1 cellular context compared by ENCODE assay signal in the genomic region with DNA sequence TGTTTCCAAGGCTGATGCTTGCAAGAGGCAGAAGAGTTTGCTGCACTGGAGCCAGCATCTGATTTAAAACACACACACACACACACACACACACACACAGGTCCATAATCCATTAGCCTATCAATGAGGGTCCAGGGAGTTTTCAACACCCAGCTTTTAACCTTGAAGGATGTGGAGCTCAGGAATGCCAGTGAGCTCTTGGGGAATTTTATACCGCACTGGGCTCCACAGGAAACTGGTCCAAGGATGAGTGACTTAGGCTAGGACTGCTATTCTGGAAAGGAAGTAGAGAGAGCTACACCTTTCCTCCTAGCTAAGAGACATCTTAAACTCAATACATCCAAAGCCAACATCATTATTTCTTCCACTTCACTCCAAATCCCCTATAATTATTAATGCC.
TF ChIP-seq lines count a peak whose summit lies in the region.

No MANE protein-coding gene starts in this region.

TF ChIP-seq in GM23338, 12 proteins besides CTCF, POLR2A, EP300 and RAD21 (continued from another document):
- no peak for TF ChIP-seq ZNF462 (CRISPR knock-in tag; IDR thresholded peaks at IDR 0.05)
- TF ChIP-seq EZH2 (IDR thresholded peaks at IDR 0.05; ENCODE audit: low read depth, unreplicated experiment), result no peak
- TF ChIP-seq CREB1 (CRISPR knock-in tag; IDR thresholded peaks at IDR 0.05; ENCODE audit: low read depth), result no peak
- no peak for TF ChIP-seq ZNF331 (CRISPR knock-in tag; IDR thresholded peaks at IDR 0.05; ENCODE audit: low read depth)
- TF ChIP-seq ZNF114 (CRISPR knock-in tag; IDR thresholded peaks at IDR 0.05), result no peak
- TF ChIP-seq NANOG (IDR thresholded peaks at IDR 0.05; ENCODE audit: borderline replicate concordance), result no peak
- no peak for TF ChIP-seq STAT1 (IDR thresholded peaks at IDR 0.05; ENCODE audit: unreplicated experiment)
- TF ChIP-seq, protein P1, sequence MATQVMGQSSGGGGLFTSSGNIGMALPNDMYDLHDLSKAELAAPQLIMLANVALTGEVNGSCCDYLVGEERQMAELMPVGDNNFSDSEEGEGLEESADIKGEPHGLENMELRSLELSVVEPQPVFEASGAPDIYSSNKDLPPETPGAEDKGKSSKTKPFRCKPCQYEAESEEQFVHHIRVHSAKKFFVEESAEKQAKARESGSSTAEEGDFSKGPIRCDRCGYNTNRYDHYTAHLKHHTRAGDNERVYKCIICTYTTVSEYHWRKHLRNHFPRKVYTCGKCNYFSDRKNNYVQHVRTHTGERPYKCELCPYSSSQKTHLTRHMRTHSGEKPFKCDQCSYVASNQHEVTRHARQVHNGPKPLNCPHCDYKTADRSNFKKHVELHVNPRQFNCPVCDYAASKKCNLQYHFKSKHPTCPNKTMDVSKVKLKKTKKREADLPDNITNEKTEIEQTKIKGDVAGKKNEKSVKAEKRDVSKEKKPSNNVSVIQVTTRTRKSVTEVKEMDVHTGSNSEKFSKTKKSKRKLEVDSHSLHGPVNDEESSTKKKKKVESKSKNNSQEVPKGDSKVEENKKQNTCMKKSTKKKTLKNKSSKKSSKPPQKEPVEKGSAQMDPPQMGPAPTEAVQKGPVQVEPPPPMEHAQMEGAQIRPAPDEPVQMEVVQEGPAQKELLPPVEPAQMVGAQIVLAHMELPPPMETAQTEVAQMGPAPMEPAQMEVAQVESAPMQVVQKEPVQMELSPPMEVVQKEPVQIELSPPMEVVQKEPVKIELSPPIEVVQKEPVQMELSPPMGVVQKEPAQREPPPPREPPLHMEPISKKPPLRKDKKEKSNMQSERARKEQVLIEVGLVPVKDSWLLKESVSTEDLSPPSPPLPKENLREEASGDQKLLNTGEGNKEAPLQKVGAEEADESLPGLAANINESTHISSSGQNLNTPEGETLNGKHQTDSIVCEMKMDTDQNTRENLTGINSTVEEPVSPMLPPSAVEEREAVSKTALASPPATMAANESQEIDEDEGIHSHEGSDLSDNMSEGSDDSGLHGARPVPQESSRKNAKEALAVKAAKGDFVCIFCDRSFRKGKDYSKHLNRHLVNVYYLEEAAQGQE (IDR thresholded peaks at IDR 0.05; ENCODE audit: unreplicated experiment), result no peak
- no peak for TF ChIP-seq EZH2phosphoT487 (IDR thresholded peaks at IDR 0.05; ENCODE audit: unreplicated experiment)
- TF ChIP-seq ETS1 (IDR thresholded peaks at IDR 0.05), result no peak
